In genomic region chr10:101141622-101142532, GRCh38 we compare ENCODE assay signal across 9 cellular contexts. TPM values are rescaled to one million over a fixed set of nuclear protein-coding genes. Genes with fewer than 3 reads are reported as not detected.
DNase-seq lines count a peak whose midpoint lies in the region; ATAC-seq, FAIRE-seq and TF ChIP-seq lines count a peak whose summit lies in the region.
"Had no signal": no experiment of that assay in that cellular context is flagged by ENCODE, and none has a peak within 500 bp of the region (broad histone marks: within the 10 kb centered on the region; RNA-seq: fewer than 3 reads in every experiment).

No MANE protein-coding gene starts in this region.

- no peaks in the 10 kb centered on the region for H3K79me2 ChIP-seq in fibroblast of lung (ENCODE audit: control insufficient read depth, insufficient read depth, low read length)

- peak; percentile 85 for ATAC-seq in stimulated activated naive CD8-positive, alpha-beta T cell treated with anti-CD3 and anti-CD28 coated beads, Interleukin-15, Interleukin-2, amounts not matched to agents 100 U/mL and 50 U/mL, for 24 hours

- FAIRE-seq in RCC 7860 (lab: Jason Lieb, UNC), result peak; percentile 26

- TF ChIP-seq CTCF in fibroblast of lung (conservative IDR thresholded peaks at IDR 0.05 in 1 of 2, IDR thresholded peaks at IDR 0.05 in 1 of 2; ENCODE audit: low read depth in 1 of 2, low read length in 2 of 2), result peak; percentile 97 to 98
- TF ChIP-seq CTCF in neural crest cell (conservative IDR thresholded peaks at IDR 0.05), result peak; percentile 97

- no peak overlapping the region for H3K9ac ChIP-seq in fibroblast of lung (ENCODE audit: insufficient read depth, low read length)

- no peak overlapping the region for H2AFZ ChIP-seq in fibroblast of lung (ENCODE audit: low read length)

- no peak overlapping the region for H3K4me3 Mint-ChIP-seq in neural crest cell

- peaks cover 78% of the 10 kb centered on the region for H3K27me3 ChIP-seq in fibroblast of lung (ENCODE audit: control insufficient read depth, insufficient read depth, low read length)

- H3K36me3 Mint-ChIP-seq in neural crest cell (ENCODE audit: low read depth), result peaks cover 3% of the 10 kb centered on the region

- no peak overlapping the region for H3K27ac Mint-ChIP-seq in neural crest cell (ENCODE audit: unreplicated experiment)

- H3K4me3 ChIP-seq in fibroblast of lung (replicated peaks in 1 of 4; ENCODE audit: control extremely low read depth in 1 of 4, insufficient read depth in 1 of 4, low read depth in 3 of 4, low read length in 4 of 4), result no peak overlapping the region

- in situ Hi-C loops in KBM-7 (cut with MboI; ENCODE audit: low pct_unique_long_range_greater_than_20kb, low sequenced_read_pairs), result no loop called here

- peaks cover 100% of the 10 kb centered on the region for H3K27me3 Mint-ChIP-seq in neural crest cell (ENCODE audit: low read depth)

- no peaks in the 10 kb centered on the region for H3K9me3 ChIP-seq in fibroblast of lung (ENCODE audit: control insufficient read depth, insufficient read depth, low read depth, low read length)

- no peaks in the 10 kb centered on the region for H4K20me1 ChIP-seq in fibroblast of lung (ENCODE audit: control insufficient read depth, extremely low read depth, insufficient read depth, low read length)

- peak; percentile 63 for DNase-seq in SIG-M5 treated with dmso at 0.1 percent for 504 hours (lab: John Stamatoyannopoulos, UW; ENCODE audit: unreplicated experiment)
- DNase-seq in SIG-M5 (lab: John Stamatoyannopoulos, UW), result no peak
- DNase-seq in KBM-7, result peak; percentile 90
- peak; percentile 65 for DNase-seq in RCC 7860 (ENCODE audit: low spot score)
- peak; percentile 90 to 91 for DNase-seq in activated T-cell treated with anti-CD3 and anti-CD28 coated beads, Interleukin-2, amount 50 U/mL, for 48 hours
- DNase-seq in fibroblast of lung (ENCODE audit: low read depth in 2 of 2), result peak; percentile 61 to 79
- DNase-seq in neural crest cell (ENCODE audit: low read depth, low spot score), result peak; percentile 82
- DNase-seq in stimulated activated naive CD8-positive, alpha-beta T cell treated with anti-CD3 and anti-CD28 coated beads, Interleukin-15, Interleukin-2, amounts not matched to agents 100 U/mL and 50 U/mL, for 24 hours, result peak; percentile 87

- peak overlapping the region; percentile 59 for H3K4me2 ChIP-seq in fibroblast of lung (ENCODE audit: extremely low read depth, insufficient read depth, low read length)

- H3K9me3 Mint-ChIP-seq in neural crest cell, result no peaks in the 10 kb centered on the region

- H3K4me1 Mint-ChIP-seq in neural crest cell, result peaks cover 3% of the 10 kb centered on the region

- no peaks in the 10 kb centered on the region for H3K36me3 ChIP-seq in fibroblast of lung (ENCODE audit: control insufficient read depth, insufficient read depth, low read length)

- H3K4me1 ChIP-seq in fibroblast of lung (ENCODE audit: control insufficient read depth, extremely low read depth, insufficient read depth, low read length), result peaks cover 3% of the 10 kb centered on the region

- no peak overlapping the region for H3K27ac ChIP-seq in fibroblast of lung (ENCODE audit: insufficient read depth, low read length)

RNA-seq across cellular contexts. Expression of gene TLX1, which starts 10.8 kb away (rescaled TPM):
- total RNA-seq in fibroblast of lung (not detected in 2 replicates), neural crest cell (0.16 and 0.33 TPM in 2 replicates)
- not detected in 2 replicates for polyA plus RNA-seq in fibroblast of lung
- polyA plus RNA-seq in fibroblast of lung (2012), result not detected in 2 replicates
- not detected in 2 replicates for polyA minus RNA-seq in fibroblast of lung (ENCODE audit: low replicate concordance)
- total RNA-seq: urinary bladder had no signal
- polyA plus RNA-seq: urinary bladder had no signal
